ENCODE assay signal across 28 cellular contexts in the genomic region with DNA sequence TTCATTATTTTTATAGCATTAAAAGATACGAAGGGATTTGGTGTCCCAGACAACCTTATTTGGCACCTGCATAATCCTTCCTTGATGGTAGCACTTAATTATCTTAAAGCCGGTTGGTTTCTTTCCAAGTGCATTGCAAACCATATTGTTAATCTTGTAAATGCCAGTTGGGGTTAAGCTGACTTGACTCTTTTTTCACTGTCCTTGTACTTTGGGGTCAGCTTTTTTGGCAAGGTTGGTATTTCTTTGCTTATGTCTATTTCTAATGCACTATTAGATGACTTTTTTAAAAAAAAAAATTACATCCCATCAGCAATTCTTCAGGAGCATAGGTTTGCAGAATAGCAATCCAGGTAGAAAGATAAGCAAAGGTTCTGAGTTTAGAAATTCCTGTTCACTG.
"Had no signal": no experiment of that assay in that cellular context is flagged by ENCODE, and none has a peak within 500 bp of the region (broad histone marks: within the 10 kb centered on the region; RNA-seq: fewer than 3 reads in every experiment).

No MANE protein-coding gene starts in this region.

- H3K27ac Mint-ChIP-seq: activated CD4-positive, alpha-beta T cell treated with anti-CD3 and anti-CD28 coated beads for 36 hours; activated CD4-positive, alpha-beta T cell treated with anti-CD3 and anti-CD28 coated beads, Interleukin-2, amount 10 ng/mL, durations not matched to agents 7 days and 5 days; activated CD8-positive, alpha-beta T cell treated with anti-CD3 and anti-CD28 coated beads, Interleukin-2, amount 10 ng/mL, durations not matched to agents 7 days and 5 days; activated naive CD4-positive, alpha-beta T cell treated with anti-CD3 and anti-CD28 coated beads for 36 hours; activated naive CD4-positive, alpha-beta T cell treated with anti-CD3 and anti-CD28 coated beads, Interleukin-2, amount 50 U/mL, for 72 hours; activated T-helper 1 cell treated with anti-CD3 and anti-CD28 coated beads, Interleukin-12 subunit alpha, Interleukin-12 subunit beta, Interleukin-2, Interleukin-4 antibody, amounts not matched to agents 30 ng/mL and 10 ng/mL and 1 ng/mL, durations not matched to agents 14 hours and 24 hours and 36 hours; WTC11 had no signal

- H3K9ac ChIP-seq: KMS-11 had no signal

- DNase-seq: activated CD4-positive, alpha-beta T cell treated with anti-CD3 and anti-CD28 coated beads for 36 hours; activated CD4-positive, alpha-beta T cell treated with anti-CD3 and anti-CD28 coated beads, Interleukin-2, amount 10 ng/mL, durations not matched to agents 7 days and 5 days; activated CD4-positive, alpha-beta T cell treated with anti-CD3 and anti-CD28 coated beads, Interleukin-2, amount 50 U/mL, for 48 hours; activated CD8-positive, alpha-beta T cell treated with anti-CD3 and anti-CD28 coated beads, Interleukin-2, amount 10 ng/mL, durations not matched to agents 7 days and 5 days; activated gamma-delta T cell treated with Interleukin-2 at 50 U/mL for 16 hours; activated naive CD4-positive, alpha-beta T cell treated with anti-CD3 and anti-CD28 coated beads for 36 hours; activated T-cell treated with anti-CD3 and anti-CD28 coated beads, Interleukin-2, amount 50 U/mL, for 4 hours; adrenal gland; body of pancreas; NCI-H1105; NCI-H1417 treated with DMSO at 0.1 percent for 48 hours; NCI-H187 treated with DMSO at 0.1 percent for 48 hours; NCI-H2081; NCI-H2171 treated with DMSO at 0.1 percent for 48 hours; NCI-H226; NCI-H446 treated with DMSO at 0.1 percent for 48 hours; NCI-H526 treated with DMSO at 0.1 percent for 48 hours; NCI-H774; SHP77; SJCRH30 had no signal

- ATAC-seq: activated CD4-positive, alpha-beta T cell treated with anti-CD3 and anti-CD28 coated beads for 36 hours; activated CD4-positive, CD25-positive, alpha-beta regulatory T cell treated with anti-CD3 and anti-CD28 coated beads, Interleukin-2, amount 50 U/mL, for 24 hours; activated CD8-positive, alpha-beta T cell treated with anti-CD3 and anti-CD28 coated beads, Interleukin-2, amount 10 ng/mL, durations not matched to agents 7 days and 5 days; activated naive CD4-positive, alpha-beta T cell treated with anti-CD3 and anti-CD28 coated beads, Interleukin-2, amount 50 U/mL, for 72 hours; activated T-cell treated with anti-CD3 and anti-CD28 coated beads, Interleukin-2, amount 50 U/mL, for 4 hours; body of pancreas; Panc1; WTC11 had no signal

- H3K4me3 Mint-ChIP-seq: activated CD4-positive, alpha-beta T cell treated with anti-CD3 and anti-CD28 coated beads for 36 hours; activated CD4-positive, alpha-beta T cell treated with anti-CD3 and anti-CD28 coated beads, Interleukin-2, amount 10 ng/mL, durations not matched to agents 7 days and 5 days; activated CD8-positive, alpha-beta T cell treated with anti-CD3 and anti-CD28 coated beads, Interleukin-2, amount 10 ng/mL, durations not matched to agents 7 days and 5 days; activated naive CD4-positive, alpha-beta T cell treated with anti-CD3 and anti-CD28 coated beads for 36 hours; activated T-cell treated with anti-CD3 and anti-CD28 coated beads, Interleukin-2, amount 50 U/mL, for 4 hours; activated T-helper 1 cell treated with anti-CD3 and anti-CD28 coated beads, Interleukin-12 subunit alpha, Interleukin-12 subunit beta, Interleukin-2, Interleukin-4 antibody, amounts not matched to agents 30 ng/mL and 10 ng/mL and 1 ng/mL, durations not matched to agents 14 hours and 24 hours and 36 hours; WTC11 had no signal

- H3K4me3 ChIP-seq: adrenal gland, body of pancreas, breast epithelium, SJCRH30, SK-N-MC had no signal

- H3K4me2 ChIP-seq: KMS-11 had no signal

- H3K4me1 Mint-ChIP-seq: activated CD4-positive, alpha-beta T cell treated with anti-CD3 and anti-CD28 coated beads for 36 hours; activated CD4-positive, alpha-beta T cell treated with anti-CD3 and anti-CD28 coated beads, Interleukin-2, amount 10 ng/mL, durations not matched to agents 7 days and 5 days had no signal

- H3K9me3 ChIP-seq: adrenal gland, body of pancreas had no signal

- H3K27me3 Mint-ChIP-seq: activated CD4-positive, alpha-beta T cell treated with anti-CD3 and anti-CD28 coated beads for 36 hours; activated CD4-positive, alpha-beta T cell treated with anti-CD3 and anti-CD28 coated beads, Interleukin-2, amount 10 ng/mL, durations not matched to agents 7 days and 5 days had no signal

- H3K27ac ChIP-seq: adrenal gland, body of pancreas, breast epithelium, KMS-11, SJCRH30, SK-N-MC had no signal

- H3K4me1 ChIP-seq: adrenal gland, body of pancreas, breast epithelium had no signal

- H3K36me3 ChIP-seq: adrenal gland, breast epithelium, SJCRH30 had no signal

- H3K27me3 ChIP-seq: adrenal gland, body of pancreas, breast epithelium, SJCRH30 had no signal
